ENCODE assay signal across 1 cellular context in the genomic region with DNA sequence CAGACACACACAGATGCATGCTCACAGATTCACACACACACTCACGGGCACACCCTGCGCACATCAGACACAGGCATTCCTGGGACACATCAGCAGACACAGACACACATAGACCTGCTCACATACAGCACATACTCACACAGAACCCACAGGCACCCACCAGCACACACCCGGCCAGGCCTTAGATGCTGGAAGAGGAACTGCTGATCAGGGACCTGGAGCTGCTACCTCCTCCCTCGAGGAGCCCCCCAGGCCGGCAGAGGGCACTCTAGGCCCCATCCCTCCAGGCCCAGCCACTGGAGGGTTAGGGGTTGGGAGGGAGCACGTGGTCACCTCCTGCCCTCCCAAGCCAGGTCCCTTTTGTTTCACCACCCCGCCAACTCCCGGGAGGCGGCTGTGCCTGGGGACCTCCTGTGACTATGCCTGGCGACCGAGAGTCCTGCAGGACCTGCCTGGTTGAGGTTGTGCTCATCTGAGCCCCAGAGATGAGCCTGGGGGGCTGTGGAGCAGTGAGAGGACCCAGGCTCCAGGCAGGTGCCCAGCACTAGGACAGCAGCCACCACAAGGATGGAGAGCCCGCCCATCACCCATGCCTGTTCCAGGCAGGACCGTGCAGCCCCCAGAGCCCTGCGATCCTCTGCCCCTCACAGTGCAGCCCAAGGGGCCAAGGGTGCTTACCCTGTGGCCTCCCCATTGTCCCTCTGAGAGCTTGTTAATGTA.
TF ChIP-seq lines count a peak whose summit lies in the region.

No MANE protein-coding gene starts in this region.

TF ChIP-seq in HepG2, 621 proteins besides CTCF, POLR2A, EP300 and RAD21 (continued from another document and continues in another):
- TF ChIP-seq, protein P1, sequence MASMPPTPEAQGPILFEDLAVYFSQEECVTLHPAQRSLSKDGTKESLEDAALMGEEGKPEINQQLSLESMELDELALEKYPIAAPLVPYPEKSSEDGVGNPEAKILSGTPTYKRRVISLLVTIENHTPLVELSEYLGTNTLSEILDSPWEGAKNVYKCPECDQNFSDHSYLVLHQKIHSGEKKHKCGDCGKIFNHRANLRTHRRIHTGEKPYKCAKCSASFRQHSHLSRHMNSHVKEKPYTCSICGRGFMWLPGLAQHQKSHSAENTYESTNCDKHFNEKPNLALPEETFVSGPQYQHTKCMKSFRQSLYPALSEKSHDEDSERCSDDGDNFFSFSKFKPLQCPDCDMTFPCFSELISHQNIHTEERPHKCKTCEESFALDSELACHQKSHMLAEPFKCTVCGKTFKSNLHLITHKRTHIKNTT (CRISPR knock-in tag; IDR thresholded peaks at IDR 0.05) = no peak
- TF ChIP-seq ZNF441 (CRISPR knock-in tag; IDR thresholded peaks at IDR 0.05; ENCODE audit: borderline replicate concordance) (no peak), CREB1 (IDR thresholded peaks at IDR 0.05) (no peak), CREB1 (CRISPR knock-in tag; IDR thresholded peaks at IDR 0.05) (no peak), ZSCAN12 (CRISPR knock-in tag; IDR thresholded peaks at IDR 0.05) (no peak), ZNF747 (CRISPR knock-in tag; IDR thresholded peaks at IDR 0.05; ENCODE audit: borderline replicate concordance) (peak; percentile 67), ZNF768 (CRISPR knock-in tag; IDR thresholded peaks at IDR 0.05) (peak; percentile 68), GPN1 (CRISPR knock-in tag; IDR thresholded peaks at IDR 0.05; ENCODE audit: borderline replicate concordance) (no peak), NR1H2 (CRISPR knock-in tag; IDR thresholded peaks at IDR 0.05; ENCODE audit: borderline replicate concordance, low read depth) (no peak), SOX6 (IDR thresholded peaks at IDR 0.05) (no peak), SOX6 (CRISPR knock-in tag; IDR thresholded peaks at IDR 0.05) (peak; percentile 82), ZNF17 (CRISPR knock-in tag; IDR thresholded peaks at IDR 0.05) (no peak), MEF2D (CRISPR knock-in tag; IDR thresholded peaks at IDR 0.05) (peak; percentile 63; the same call in 1 of the 2 replicates), ZNF720 (CRISPR knock-in tag; IDR thresholded peaks at IDR 0.05) (no peak; the same call in 1 of the 2 replicates), ZNF674 (CRISPR knock-in tag; IDR thresholded peaks at IDR 0.05; ENCODE audit: low read depth) (0 out of 2 replicates have a peak, but pooled peaks have one; percentile 60), AKAP8 (CRISPR knock-in tag; IDR thresholded peaks at IDR 0.05) (peak; percentile 53; the same call in 1 of the 2 replicates), NFE2 (CRISPR knock-in tag; IDR thresholded peaks at IDR 0.05) (no peak), ZNF432 (CRISPR knock-in tag; IDR thresholded peaks at IDR 0.05; ENCODE audit: borderline replicate concordance) (no peak), ARNTL (CRISPR knock-in tag; IDR thresholded peaks at IDR 0.05) (peak; percentile 82), ZNF550 (CRISPR knock-in tag; IDR thresholded peaks at IDR 0.05; ENCODE audit: borderline replicate concordance) (no peak), ZNF567 (CRISPR knock-in tag; IDR thresholded peaks at IDR 0.05; ENCODE audit: borderline replicate concordance) (peak; percentile 14), ZNF589 (CRISPR knock-in tag; conservative IDR thresholded peaks at IDR 0.05) (no peak; the same call in 1 of the 2 replicates), KDM5A (IDR thresholded peaks at IDR 0.05; ENCODE audit: borderline replicate concordance, low read length) (no peak), ZFP36L2 (CRISPR knock-in tag; IDR thresholded peaks at IDR 0.05) (no peak), SAP130 (CRISPR knock-in tag; IDR thresholded peaks at IDR 0.05; ENCODE audit: low read depth) (peak; percentile 84), RBAK (CRISPR knock-in tag; IDR thresholded peaks at IDR 0.05) (peak; percentile 85), BORCS8-MEF2B (CRISPR knock-in tag; IDR thresholded peaks at IDR 0.05) (peak; percentile 94), TBX2 (CRISPR knock-in tag; IDR thresholded peaks at IDR 0.05; ENCODE audit: borderline replicate concordance) (peak; percentile 78; the same call in 1 of the 2 replicates), ZNF607 (CRISPR knock-in tag; IDR thresholded peaks at IDR 0.05; ENCODE audit: borderline replicate concordance) (peak; percentile 79; the same call in 1 of the 2 replicates), DNMT3B (CRISPR knock-in tag; conservative IDR thresholded peaks at IDR 0.05) (0 out of 2 replicates have a peak, but pooled peaks have one; percentile 36), NFKBIZ (CRISPR knock-in tag; IDR thresholded peaks at IDR 0.05) (no peak), ZNF713 (CRISPR knock-in tag; IDR thresholded peaks at IDR 0.05) (no peak)
- TF ChIP-seq, protein P2, sequence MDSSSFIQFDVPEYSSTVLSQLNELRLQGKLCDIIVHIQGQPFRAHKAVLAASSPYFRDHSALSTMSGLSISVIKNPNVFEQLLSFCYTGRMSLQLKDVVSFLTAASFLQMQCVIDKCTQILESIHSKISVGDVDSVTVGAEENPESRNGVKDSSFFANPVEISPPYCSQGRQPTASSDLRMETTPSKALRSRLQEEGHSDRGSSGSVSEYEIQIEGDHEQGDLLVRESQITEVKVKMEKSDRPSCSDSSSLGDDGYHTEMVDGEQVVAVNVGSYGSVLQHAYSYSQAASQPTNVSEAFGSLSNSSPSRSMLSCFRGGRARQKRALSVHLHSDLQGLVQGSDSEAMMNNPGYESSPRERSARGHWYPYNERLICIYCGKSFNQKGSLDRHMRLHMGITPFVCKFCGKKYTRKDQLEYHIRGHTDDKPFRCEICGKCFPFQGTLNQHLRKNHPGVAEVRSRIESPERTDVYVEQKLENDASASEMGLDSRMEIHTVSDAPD (CRISPR knock-in tag; IDR thresholded peaks at IDR 0.05) = no peak
- TF ChIP-seq, protein P3, sequence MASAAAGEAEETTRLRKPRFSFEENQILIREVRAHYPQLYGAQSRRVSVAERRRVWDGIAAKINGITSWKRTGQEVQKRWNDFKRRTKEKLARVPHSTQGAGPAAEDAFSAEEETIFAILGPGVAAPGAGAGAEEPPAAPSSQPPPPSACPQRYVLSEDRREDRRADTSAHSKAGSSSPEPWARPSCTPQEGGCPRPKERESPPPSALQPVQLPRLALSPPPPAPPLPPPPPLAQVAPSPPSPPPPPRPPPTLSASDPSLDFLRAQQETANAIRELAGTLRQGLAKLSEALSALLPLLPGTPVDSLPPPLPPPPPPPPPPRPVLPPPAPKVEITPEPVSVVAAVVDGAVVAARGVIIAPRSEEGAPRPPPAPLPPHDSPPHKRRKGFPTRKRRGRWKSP (CRISPR knock-in tag; IDR thresholded peaks at IDR 0.05) = no peak
- TF ChIP-seq, protein P4, sequence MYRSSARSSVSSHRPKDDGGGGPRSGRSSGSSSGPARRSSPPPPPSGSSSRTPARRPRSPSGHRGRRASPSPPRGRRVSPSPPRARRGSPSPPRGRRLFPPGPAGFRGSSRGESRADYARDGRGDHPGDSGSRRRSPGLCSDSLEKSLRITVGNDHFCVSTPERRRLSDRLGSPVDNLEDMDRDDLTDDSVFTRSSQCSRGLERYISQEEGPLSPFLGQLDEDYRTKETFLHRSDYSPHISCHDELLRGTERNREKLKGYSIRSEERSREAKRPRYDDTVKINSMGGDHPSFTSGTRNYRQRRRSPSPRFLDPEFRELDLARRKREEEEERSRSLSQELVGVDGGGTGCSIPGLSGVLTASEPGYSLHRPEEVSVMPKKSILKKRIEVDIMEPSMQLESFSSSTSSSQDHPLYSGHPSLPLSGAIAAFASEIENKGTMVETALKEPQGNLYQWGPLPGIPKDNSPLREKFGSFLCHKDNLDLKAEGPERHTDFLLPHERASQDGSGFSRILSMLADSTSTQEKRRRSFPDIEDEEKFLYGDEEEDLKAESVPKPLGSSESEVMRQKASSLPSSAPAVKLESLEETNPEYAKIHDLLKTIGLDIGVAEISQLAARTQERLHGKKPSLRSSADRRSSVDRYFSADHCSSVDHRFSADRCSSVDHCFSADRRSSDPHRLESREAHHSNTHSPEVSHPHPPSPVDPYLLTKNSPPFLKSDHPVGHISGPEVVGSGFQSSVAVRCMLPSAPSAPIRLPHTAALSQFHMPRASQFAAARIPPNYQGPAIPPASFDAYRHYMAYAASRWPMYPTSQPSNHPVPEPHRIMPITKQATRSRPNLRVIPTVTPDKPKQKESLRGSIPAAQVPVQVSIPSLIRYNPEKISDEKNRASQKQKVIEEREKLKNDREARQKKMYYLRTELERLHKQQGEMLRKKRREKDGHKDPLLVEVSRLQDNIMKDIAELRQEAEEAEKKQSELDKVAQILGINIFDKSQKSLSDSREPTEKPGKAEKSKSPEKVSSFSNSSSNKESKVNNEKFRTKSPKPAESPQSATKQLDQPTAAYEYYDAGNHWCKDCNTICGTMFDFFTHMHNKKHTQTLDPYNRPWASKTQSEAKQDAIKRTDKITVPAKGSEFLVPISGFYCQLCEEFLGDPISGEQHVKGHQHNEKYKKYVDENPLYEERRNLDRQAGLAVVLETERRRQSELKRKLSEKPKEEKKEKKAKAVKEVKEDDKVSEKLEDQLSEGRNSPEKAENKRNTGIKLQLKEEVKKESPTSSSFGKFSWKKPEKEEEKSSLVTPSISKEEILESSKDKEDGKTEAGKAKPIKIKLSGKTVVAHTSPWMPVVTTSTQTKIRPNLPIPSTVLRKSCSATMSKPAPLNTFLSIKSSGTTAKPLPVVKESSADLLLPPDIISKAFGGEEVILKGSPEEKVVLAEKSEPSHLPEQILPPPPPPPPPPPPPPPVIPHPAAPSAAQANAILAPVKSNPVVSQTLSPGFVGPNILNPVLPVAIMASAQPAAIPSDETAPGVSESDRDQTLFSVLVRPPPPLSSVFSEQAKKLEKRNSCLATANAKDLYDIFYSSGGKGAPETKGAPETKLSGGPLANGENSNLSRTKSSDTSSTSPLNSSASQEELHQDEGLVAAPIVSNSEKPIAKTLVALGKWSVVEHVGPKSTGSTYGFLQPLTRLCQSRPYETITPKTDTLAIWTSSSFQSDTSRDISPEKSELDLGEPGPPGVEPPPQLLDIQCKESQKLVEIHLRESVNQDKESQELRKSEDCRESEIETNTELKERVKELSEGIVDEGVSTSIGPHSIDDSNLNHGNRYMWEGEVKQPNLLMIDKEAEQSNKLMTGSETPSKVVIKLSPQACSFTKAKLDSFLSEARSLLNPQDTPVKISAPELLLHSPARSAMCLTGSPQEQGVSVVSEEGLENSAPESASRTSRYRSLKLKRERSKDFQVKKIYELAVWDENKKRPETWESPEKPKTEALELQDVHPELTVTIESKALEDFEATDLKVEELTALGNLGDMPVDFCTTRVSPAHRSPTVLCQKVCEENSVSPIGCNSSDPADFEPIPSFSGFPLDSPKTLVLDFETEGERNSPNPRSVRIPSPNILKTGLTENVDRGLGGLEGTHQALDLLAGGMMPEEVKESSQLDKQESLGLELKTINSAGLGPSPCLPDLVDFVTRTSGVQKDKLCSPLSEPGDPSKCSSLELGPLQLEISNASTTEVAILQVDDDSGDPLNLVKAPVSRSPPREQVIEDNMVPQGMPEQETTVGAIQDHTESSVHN (CRISPR knock-in tag; IDR thresholded peaks at IDR 0.05) = peak; percentile 59; the same call in 1 of the 2 replicates
- TF ChIP-seq, protein P5, sequence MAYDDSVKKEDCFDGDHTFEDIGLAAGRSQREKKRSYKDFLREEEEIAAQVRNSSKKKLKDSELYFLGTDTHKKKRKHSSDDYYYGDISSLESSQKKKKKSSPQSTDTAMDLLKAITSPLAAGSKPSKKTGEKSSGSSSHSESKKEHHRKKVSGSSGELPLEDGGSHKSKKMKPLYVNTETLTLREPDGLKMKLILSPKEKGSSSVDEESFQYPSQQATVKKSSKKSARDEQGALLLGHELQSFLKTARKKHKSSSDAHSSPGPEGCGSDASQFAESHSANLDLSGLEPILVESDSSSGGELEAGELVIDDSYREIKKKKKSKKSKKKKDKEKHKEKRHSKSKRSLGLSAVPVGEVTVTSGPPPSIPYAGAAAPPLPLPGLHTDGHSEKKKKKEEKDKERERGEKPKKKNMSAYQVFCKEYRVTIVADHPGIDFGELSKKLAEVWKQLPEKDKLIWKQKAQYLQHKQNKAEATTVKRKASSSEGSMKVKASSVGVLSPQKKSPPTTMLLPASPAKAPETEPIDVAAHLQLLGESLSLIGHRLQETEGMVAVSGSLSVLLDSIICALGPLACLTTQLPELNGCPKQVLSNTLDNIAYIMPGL (CRISPR knock-in tag; IDR thresholded peaks at IDR 0.05; ENCODE audit: borderline replicate concordance in 1 of 2, low read depth in 1 of 2) = peak; percentile 93 to 95
- TF ChIP-seq, protein P6, sequence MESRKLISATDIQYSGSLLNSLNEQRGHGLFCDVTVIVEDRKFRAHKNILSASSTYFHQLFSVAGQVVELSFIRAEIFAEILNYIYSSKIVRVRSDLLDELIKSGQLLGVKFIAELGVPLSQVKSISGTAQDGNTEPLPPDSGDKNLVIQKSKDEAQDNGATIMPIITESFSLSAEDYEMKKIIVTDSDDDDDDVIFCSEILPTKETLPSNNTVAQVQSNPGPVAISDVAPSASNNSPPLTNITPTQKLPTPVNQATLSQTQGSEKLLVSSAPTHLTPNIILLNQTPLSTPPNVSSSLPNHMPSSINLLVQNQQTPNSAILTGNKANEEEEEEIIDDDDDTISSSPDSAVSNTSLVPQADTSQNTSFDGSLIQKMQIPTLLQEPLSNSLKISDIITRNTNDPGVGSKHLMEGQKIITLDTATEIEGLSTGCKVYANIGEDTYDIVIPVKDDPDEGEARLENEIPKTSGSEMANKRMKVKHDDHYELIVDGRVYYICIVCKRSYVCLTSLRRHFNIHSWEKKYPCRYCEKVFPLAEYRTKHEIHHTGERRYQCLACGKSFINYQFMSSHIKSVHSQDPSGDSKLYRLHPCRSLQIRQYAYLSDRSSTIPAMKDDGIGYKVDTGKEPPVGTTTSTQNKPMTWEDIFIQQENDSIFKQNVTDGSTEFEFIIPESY (CRISPR knock-in tag; IDR thresholded peaks at IDR 0.05) = peak; percentile 51; the same call in 1 of the 2 replicates
- TF ChIP-seq, protein P7, sequence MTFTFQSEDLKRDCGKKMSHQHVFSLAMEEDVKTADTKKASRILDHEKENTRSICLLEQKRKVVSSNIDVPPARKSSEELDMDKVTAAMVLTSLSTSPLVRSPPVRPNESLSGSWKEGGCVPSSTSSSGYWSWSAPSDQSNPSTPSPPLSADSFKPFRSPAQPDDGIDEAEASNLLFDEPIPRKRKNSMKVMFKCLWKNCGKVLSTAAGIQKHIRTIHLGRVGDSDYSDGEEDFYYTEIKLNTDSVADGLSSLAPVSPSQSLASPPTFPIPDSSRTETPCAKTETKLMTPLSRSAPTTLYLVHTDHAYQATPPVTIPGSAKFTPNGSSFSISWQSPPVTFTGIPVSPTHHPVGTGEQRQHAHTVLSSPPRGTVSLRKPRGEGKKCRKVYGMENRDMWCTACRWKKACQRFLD (CRISPR knock-in tag; IDR thresholded peaks at IDR 0.05; ENCODE audit: borderline replicate concordance) = no peak
- TF ChIP-seq, protein P8, sequence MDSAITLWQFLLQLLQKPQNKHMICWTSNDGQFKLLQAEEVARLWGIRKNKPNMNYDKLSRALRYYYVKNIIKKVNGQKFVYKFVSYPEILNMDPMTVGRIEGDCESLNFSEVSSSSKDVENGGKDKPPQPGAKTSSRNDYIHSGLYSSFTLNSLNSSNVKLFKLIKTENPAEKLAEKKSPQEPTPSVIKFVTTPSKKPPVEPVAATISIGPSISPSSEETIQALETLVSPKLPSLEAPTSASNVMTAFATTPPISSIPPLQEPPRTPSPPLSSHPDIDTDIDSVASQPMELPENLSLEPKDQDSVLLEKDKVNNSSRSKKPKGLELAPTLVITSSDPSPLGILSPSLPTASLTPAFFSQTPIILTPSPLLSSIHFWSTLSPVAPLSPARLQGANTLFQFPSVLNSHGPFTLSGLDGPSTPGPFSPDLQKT (CRISPR knock-in tag; IDR thresholded peaks at IDR 0.05; ENCODE audit: borderline replicate concordance) = no peak
- TF ChIP-seq, protein P9, sequence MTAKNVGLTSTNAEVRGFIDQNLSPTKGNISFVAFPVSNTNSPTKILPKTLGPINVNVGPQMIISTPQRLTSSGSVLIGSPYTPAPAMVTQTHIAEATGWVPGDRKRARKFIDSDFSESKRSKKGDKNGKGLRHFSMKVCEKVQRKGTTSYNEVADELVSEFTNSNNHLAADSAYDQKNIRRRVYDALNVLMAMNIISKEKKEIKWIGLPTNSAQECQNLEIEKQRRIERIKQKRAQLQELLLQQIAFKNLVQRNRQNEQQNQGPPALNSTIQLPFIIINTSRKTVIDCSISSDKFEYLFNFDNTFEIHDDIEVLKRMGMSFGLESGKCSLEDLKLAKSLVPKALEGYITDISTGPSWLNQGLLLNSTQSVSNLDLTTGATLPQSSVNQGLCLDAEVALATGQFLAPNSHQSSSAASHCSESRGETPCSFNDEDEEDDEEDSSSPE (CRISPR knock-in tag; IDR thresholded peaks at IDR 0.05) = peak; percentile 92
